Comparison of ENCODE assay signal across 8 cellular contexts in genomic region chr12:49741882-49742620, GRCh38. TPM values are rescaled to one million over a fixed set of nuclear protein-coding genes. Genes with fewer than 3 reads are reported as not detected.
A peak's percentile ranks its signal among the peaks of the same experiment; 100 is the strongest.
DNase-seq lines count a peak whose midpoint lies in the region; ATAC-seq, FAIRE-seq and TF ChIP-seq lines count a peak whose summit lies in the region.

No MANE protein-coding gene starts in this region.

- peak; percentile 42 for ATAC-seq in HG03442 (IDR thresholded peaks at IDR 0.05; ENCODE audit: unreplicated experiment)

- peak overlapping the region; percentile 77 for H3K4me3 ChIP-seq in BE2C (ENCODE audit: low read depth, low read length)
- H3K4me3 ChIP-seq in OCI-LY1 (ENCODE audit: low read depth, low read length, poor library complexity, severe bottlenecking) = peak overlapping the region; percentile 81
- H3K4me3 ChIP-seq in muscle layer of colon (ENCODE audit: low read depth in 1 of 2, low read length in 2 of 2) = peak overlapping the region; percentile 91 to 93

- no peaks in the 10 kb centered on the region for H3K9me3 ChIP-seq in BE2C
- H3K9me3 ChIP-seq in OCI-LY1 (ENCODE audit: low read length) = no peaks in the 10 kb centered on the region
- H3K9me3 ChIP-seq in muscle layer of colon (ENCODE audit: low read length) = no peaks in the 10 kb centered on the region

- no peaks in the 10 kb centered on the region for H3F3A ChIP-seq in OCI-LY1 (ENCODE audit: insufficient read depth, low read length)

- H3K9me2 ChIP-seq in OCI-LY1 (ENCODE audit: low read depth, low read length) = no peaks in the 10 kb centered on the region

- peaks cover 52% of the 10 kb centered on the region for H3K79me2 ChIP-seq in OCI-LY1 (ENCODE audit: insufficient read depth, low read length)

- H3K36me3 ChIP-seq in BE2C (peaks cover 3% of the 10 kb centered on the region; the same call in 1 of the 2 replicates), OCI-LY1 (ENCODE audit: insufficient read depth, low read length) (peaks cover 18% of the 10 kb centered on the region), muscle layer of colon (ENCODE audit: insufficient read depth, low read length) (no peaks in the 10 kb centered on the region)

- peaks cover 7% of the 10 kb centered on the region for H4K20me1 ChIP-seq in OCI-LY1 (ENCODE audit: insufficient read depth, low read length)

- DNase-seq in BE2C (peak; percentile 89), GM19239 (ENCODE audit: insufficient read length, low spot score) (peak; percentile 38), activated T-cell treated with anti-CD3 and anti-CD28 coated beads for 24 hours (ENCODE audit: low read depth) (peak; percentile 78), epithelial cell of prostate (ENCODE audit: low read depth, low spot score) (peak; percentile 77)
- peak; percentile 59 to 61 for DNase-seq in stimulated activated CD8-positive, alpha-beta memory T cell treated with anti-CD3 and anti-CD28 coated beads, Interleukin-7, amount 100 ng/mL, for 1 hour (ENCODE audit: low read depth in 2 of 2)

- no peak for TF ChIP-seq CTCF in BE2C (IDR thresholded peaks at IDR 0.05; ENCODE audit: low read depth, low read length)
- no peak for TF ChIP-seq CTCF in OCI-LY1 (IDR thresholded peaks at IDR 0.05; ENCODE audit: low read length)

- peak; percentile 56 for FAIRE-seq in GM19239 (lab: Jason Lieb, UNC)

- H3K27ac ChIP-seq in OCI-LY1 (ENCODE audit: low read depth, low read length, poor library complexity, severe bottlenecking) (peak overlapping the region; percentile 77), epithelial cell of prostate (peak overlapping the region; percentile 97), muscle layer of colon (ENCODE audit: low read depth, low read length) (peak overlapping the region; percentile 97)

- H2AFZ ChIP-seq in OCI-LY1 (ENCODE audit: low read length) = no peak overlapping the region

- peak overlapping the region; percentile 82 for H3K9ac ChIP-seq in OCI-LY1 (ENCODE audit: low read length)
- peak overlapping the region; percentile 96 for H3K9ac ChIP-seq in muscle layer of colon (ENCODE audit: low read length)

- H3K4me1 ChIP-seq in BE2C = no peaks in the 10 kb centered on the region
- H3K4me1 ChIP-seq in OCI-LY1 (ENCODE audit: insufficient read depth, low read length, severe bottlenecking) = peaks cover 28% of the 10 kb centered on the region
- H3K4me1 ChIP-seq in muscle layer of colon (ENCODE audit: insufficient read depth, low read length) = peaks cover 31% of the 10 kb centered on the region

- H3K27me3 ChIP-seq in BE2C = no peaks in the 10 kb centered on the region
- H3K27me3 ChIP-seq in OCI-LY1 (ENCODE audit: insufficient read depth, low read length) = no peaks in the 10 kb centered on the region
- no peaks in the 10 kb centered on the region for H3K27me3 ChIP-seq in muscle layer of colon (ENCODE audit: control insufficient read depth in 1 of 2, insufficient read depth in 2 of 2, low read length in 2 of 2)

- peak overlapping the region; percentile 94 for H3K4me2 ChIP-seq in OCI-LY1 (ENCODE audit: low read length)

RNA-seq across cellular contexts. Expression of gene TMBIM6, which starts 0.7 kb away (rescaled TPM):
- 228 TPM for polyA plus RNA-seq in BE2C (2012; ENCODE audit: insufficient read depth, insufficient read length, low read depth)

RNA-seq across cellular contexts. Expression of gene FMNL3, which starts 34.8 kb away (rescaled TPM):
- 7.4 TPM for polyA plus RNA-seq in BE2C (2012; ENCODE audit: insufficient read depth, insufficient read length, low read depth)

Comparison
In these comparisons a context has a peak if more than half of its experiments do, and no peak if none do; other contexts are left out.
1. Peak in every context shown above with its lines: DNase-seq, ATAC-seq, H3K4me3 ChIP-seq and H3K27ac ChIP-seq.
2. DNase-seq: peak in every context shown above with its lines; median percentile 89 in BE2C; 78 in activated T-cell treated with anti-CD3 and anti-CD28 coated beads for 24 hours; 77 in epithelial cell of prostate; 60 in stimulated activated CD8-positive, alpha-beta memory T cell treated with anti-CD3 and anti-CD28 coated beads, Interleukin-7, amount 100 ng/mL, for 1 hour; 38 in GM19239.